Comparison of ENCODE assay signal across 19 cellular contexts in genomic region chr1:223045164-223045957, GRCh38.
"Had no signal": no experiment of that assay in that cellular context is flagged by ENCODE, and none has a peak within 500 bp of the region (broad histone marks: within the 10 kb centered on the region; RNA-seq: fewer than 3 reads in every experiment).

No MANE protein-coding gene starts in this region.

- DNase-seq: KBM-7, MV-4-11, NCI-H1048, NCI-H1105, NCI-H1417, NCI-H1436 treated with DMSO at 0.1 percent for 48 hours, NCI-H1694, NCI-H187 treated with DMSO at 0.1 percent for 48 hours, NCI-H2029 treated with DMSO at 0.1 percent for 48 hours, NCI-H2171 treated with DMSO at 0.1 percent for 48 hours, NCI-H524, NCI-H526 treated with DMSO at 0.1 percent for 48 hours, NCI-H748 treated with DMSO at 0.1 percent for 48 hours, Right ventricle myocardium superior, RPMI8226, SIG-M5 had no signal

- H3K36me3 ChIP-seq: SJSA1 had no signal

- H3K27ac ChIP-seq: HL-60, SJSA1, SK-N-MC had no signal

- H3K4me3 ChIP-seq: SJSA1, SK-N-MC had no signal

- H3K27me3 ChIP-seq: SJSA1 had no signal
